Comparison of ENCODE assay signal across 8 cellular contexts in genomic region chr20:57622579-57623381, GRCh38. TPM values are rescaled to one million over a fixed set of nuclear protein-coding genes. Genes with fewer than 3 reads are reported as not detected.
DNase-seq lines count a peak whose midpoint lies in the region; ATAC-seq and TF ChIP-seq lines count a peak whose summit lies in the region.

No MANE protein-coding gene starts in this region.

- H3K9me3 Mint-ChIP-seq in activated CD4-positive, alpha-beta T cell treated with anti-CD3 and anti-CD28 coated beads, Interleukin-2, amount 10 ng/mL, durations not matched to agents 7 days and 5 days, result peaks cover 23% of the 10 kb centered on the region
- peaks cover 0 to 17% (median 5%) of the 10 kb centered on the region in 9 donors for H3K9me3 Mint-ChIP-seq in naive thymus-derived CD8-positive, alpha-beta T cell
- peaks cover 6% of the 10 kb centered on the region for H3K9me3 Mint-ChIP-seq in type B pancreatic cell

- H3K36me3 Mint-ChIP-seq in activated CD4-positive, alpha-beta T cell treated with anti-CD3 and anti-CD28 coated beads, Interleukin-2, amount 10 ng/mL, durations not matched to agents 7 days and 5 days (ENCODE audit: low read depth), result peaks cover 22% of the 10 kb centered on the region
- peaks cover 9 to 23% (median 14%) of the 10 kb centered on the region in 3 donors for H3K36me3 Mint-ChIP-seq in naive thymus-derived CD8-positive, alpha-beta T cell
- H3K36me3 Mint-ChIP-seq in type B pancreatic cell, result no peaks in the 10 kb centered on the region

- CTCF ChIA-PET in activated CD4-positive, alpha-beta T cell treated with anti-CD3 and anti-CD28 coated beads, Interleukin-2, amount 10 ng/mL, durations not matched to agents 7 days and 5 days (lab: Charles Lee), result interaction anchor here (0.6 to 2.0 kb wide), 12 partner anchors 8 to 1959 kb away, joined by 3 to 8 read pairs (median 4); no protein-coding TSS in a partner anchor

- peak; percentile 9 to 15 for ATAC-seq in naive thymus-derived CD8-positive, alpha-beta T cell
- ATAC-seq in HG03342 (IDR thresholded peaks at IDR 0.05; ENCODE audit: unreplicated experiment), result no peak

- H3K27ac Mint-ChIP-seq in activated CD4-positive, alpha-beta T cell treated with anti-CD3 and anti-CD28 coated beads, Interleukin-2, amount 10 ng/mL, durations not matched to agents 7 days and 5 days, result peak overlapping the region; percentile 94
- H3K27ac Mint-ChIP-seq in naive thymus-derived CD8-positive, alpha-beta T cell, result peak overlapping the region; percentile 60 to 90 (median 79)
- H3K27ac Mint-ChIP-seq in type B pancreatic cell, result no peak overlapping the region

- peak; percentile 74 for TF ChIP-seq CTCF in type B pancreatic cell (conservative IDR thresholded peaks at IDR 0.05)

- POLR2A ChIA-PET in activated CD4-positive, alpha-beta T cell treated with anti-CD3 and anti-CD28 coated beads, Interleukin-2, amount 10 ng/mL, durations not matched to agents 7 days and 5 days (lab: Charles Lee), result interaction anchor here (0.5 to 0.7 kb wide), 2 partner anchors 18 to 87 kb away, joined by 4 read pairs; partner anchors contain the start of gene PMEPA1
- POLR2A ChIA-PET in naive thymus-derived CD8-positive, alpha-beta T cell (lab: Charles Lee), result interaction anchor here (0.7 to 9.3 kb wide), 7 partner anchors 7 to 89 kb away, joined by 3 to 239 read pairs (median 4); no protein-coding TSS in a partner anchor

- DNase-seq in NCI-H1417 (lab: John Stamatoyannopoulos, UW) (peak; percentile 40 to 80 (median 62)), NCI-H1417 treated with DMSO at 0.1 percent for 48 hours (lab: John Stamatoyannopoulos, UW) (no peak), NCI-H2081 (lab: John Stamatoyannopoulos, UW) (peak; percentile 50 to 55), type B pancreatic cell (ENCODE audit: extremely low spot score, unreplicated experiment) (peak; percentile 72)
- DNase-seq in activated CD4-positive, alpha-beta T cell treated with anti-CD3 and anti-CD28 coated beads, Interleukin-2, amount 10 ng/mL, durations not matched to agents 7 days and 5 days, result peak; percentile 78
- DNase-seq in effector CD8-positive, alpha-beta T cell (lab: John Stamatoyannopoulos, UW), result peak; percentile 45
- peak; percentile 50 to 84 (median 62) for DNase-seq in naive thymus-derived CD8-positive, alpha-beta T cell

- peak overlapping the region; percentile 46 for H3K4me3 Mint-ChIP-seq in activated CD4-positive, alpha-beta T cell treated with anti-CD3 and anti-CD28 coated beads, Interleukin-2, amount 10 ng/mL, durations not matched to agents 7 days and 5 days
- peak overlapping the region in 8 of 10 donors; percentile 14 to 89 (median 56) for H3K4me3 Mint-ChIP-seq in naive thymus-derived CD8-positive, alpha-beta T cell
- no peak overlapping the region for H3K4me3 Mint-ChIP-seq in type B pancreatic cell

- peaks cover 5% of the 10 kb centered on the region for H3K27me3 Mint-ChIP-seq in activated CD4-positive, alpha-beta T cell treated with anti-CD3 and anti-CD28 coated beads, Interleukin-2, amount 10 ng/mL, durations not matched to agents 7 days and 5 days
- no peaks in the 10 kb centered on the region for H3K27me3 Mint-ChIP-seq in naive thymus-derived CD8-positive, alpha-beta T cell
- H3K27me3 Mint-ChIP-seq in type B pancreatic cell, result peaks cover 10% of the 10 kb centered on the region

- peaks cover 72% of the 10 kb centered on the region for H3K4me1 Mint-ChIP-seq in activated CD4-positive, alpha-beta T cell treated with anti-CD3 and anti-CD28 coated beads, Interleukin-2, amount 10 ng/mL, durations not matched to agents 7 days and 5 days
- peaks cover 34 to 93% (median 82%) of the 10 kb centered on the region in 4 donors for H3K4me1 Mint-ChIP-seq in naive thymus-derived CD8-positive, alpha-beta T cell
- peaks cover 13% of the 10 kb centered on the region for H3K4me1 Mint-ChIP-seq in type B pancreatic cell (ENCODE audit: unreplicated experiment)

RNA-seq across cellular contexts. Expression of gene ZBP1, which starts 2.6 kb away (rescaled TPM):
- 10 to 100 TPM; 28.3 to 31.4 TPM for total RNA-seq in activated CD4-positive, alpha-beta T cell treated with anti-CD3 and anti-CD28 coated beads, Interleukin-2, amount 10 ng/mL, durations not matched to agents 7 days and 5 days
- 10 to 100 TPM; 10.2 to 10.5 TPM for total RNA-seq in naive thymus-derived CD8-positive, alpha-beta T cell
- 10 to 100 TPM in 1 of 3 donors, 1 to 10 TPM in 2; 6.2 to 10.9 (median 6.4) TPM for polyA plus RNA-seq in naive thymus-derived CD8-positive, alpha-beta T cell
- not detected in 2 replicates for total RNA-seq in type B pancreatic cell (ENCODE audit: low replicate concordance)

Comparison
In these comparisons a context has a peak if more than half of its experiments do, and no peak if none do; other contexts are left out.
1. RNA of gene ZBP1, which starts 2.6 kb away (total RNA-seq): 28.3 to 31.4 TPM in activated CD4-positive, alpha-beta T cell treated with anti-CD3 and anti-CD28 coated beads, Interleukin-2, amount 10 ng/mL, durations not matched to agents 7 days and 5 days and 10.2 to 10.5 TPM in naive thymus-derived CD8-positive, alpha-beta T cell; not detected in type B pancreatic cell; every median in the first group is over 10 times any median in the second.